In genomic region chr11:96894587-96894986, GRCh38 we compare ENCODE assay signal across 18 cellular contexts.
DNase-seq lines count a peak whose midpoint lies in the region; ATAC-seq, FAIRE-seq and TF ChIP-seq lines count a peak whose summit lies in the region.
"Had no signal": no experiment of that assay in that cellular context is flagged by ENCODE, and none has a peak within 500 bp of the region (broad histone marks: within the 10 kb centered on the region; RNA-seq: fewer than 3 reads in every experiment).

No MANE protein-coding gene starts in this region.

- no peak overlapping the region for H2AK5ac ChIP-seq in H9 (ENCODE audit: insufficient read length, low read length)

- H3K4me3 ChIP-seq in HUES64 (ENCODE audit: low read length) (no peak overlapping the region), K562 (no peak overlapping the region)

- intact Hi-C loops in K562 (cut with micrococcal nuclease), result no loop called here

- H3K56ac ChIP-seq in H9 (ENCODE audit: insufficient read length, low read depth, low read length), result no peak overlapping the region

- H4K5ac ChIP-seq in H9 (ENCODE audit: insufficient read length, low read depth, low read length), result no peak overlapping the region

- H3K79me1 ChIP-seq in H9 (ENCODE audit: insufficient read depth, low read depth, low read length, poor library complexity, severe bottlenecking), result no peaks in the 10 kb centered on the region

- H2BK5ac ChIP-seq in H9 (ENCODE audit: insufficient read length, low read length), result no peak overlapping the region

- no peak for TF ChIP-seq EP300 in K562 (IDR thresholded peaks at IDR 0.05; ENCODE audit: low read length)

- H4K91ac ChIP-seq in H9 (ENCODE audit: insufficient read length, low read depth, low read length), result no peak overlapping the region

- WGBS in H9 (ENCODE audit: extremely low coverage, insufficient read length, low lambda C conversion rate), result no CpG with 5 or more reads among the region's 1 CpG
- no CpG with 5 or more reads among the region's 1 CpG for WGBS in HUES64
- 0% methylated on average over 1 of the region's 1 CpG for WGBS in K562 (ENCODE audit: insufficient coverage, low coverage, missing lambda C conversion rate)

- H2BK15ac ChIP-seq in H9 (ENCODE audit: low read depth, low read length), result no peak overlapping the region

- H2BK12ac ChIP-seq in H9 (ENCODE audit: insufficient read length, low read depth, low read length), result no peak overlapping the region

- peaks cover 9% of the 10 kb centered on the region in 2 experiments for H3K4me1 Mint-ChIP-seq in H9
- H3K4me1 Mint-ChIP-seq in mesothelial cell of epicardium, result peaks cover 9% of the 10 kb centered on the region
- no peaks in the 10 kb centered on the region for H3K4me1 Mint-ChIP-seq in type B pancreatic cell (ENCODE audit: unreplicated experiment)
- H3K4me1 Mint-ChIP-seq: B cell, IgD-negative memory B cell had no signal

- H3K9me3 Mint-ChIP-seq in H9 (no peaks in the 10 kb centered on the region), mesothelial cell of epicardium (peaks cover 12% of the 10 kb centered on the region), type B pancreatic cell (no peaks in the 10 kb centered on the region)

- no peaks in the 10 kb centered on the region for H3K9me1 ChIP-seq in K562 (ENCODE audit: control insufficient read depth, insufficient read depth, low read length)

- H2AFZ ChIP-seq in H9 (ENCODE audit: low read length) (no peak overlapping the region), K562 (ENCODE audit: low read depth, low read length) (no peak overlapping the region)

- POLR2A ChIA-PET in K562 (lab: Yijun Ruan, JAX), result no interaction called here

- H2BK20ac ChIP-seq in H9 (ENCODE audit: low read depth, low read length, poor library complexity, severe bottlenecking), result no peak overlapping the region

- H3K23me2 ChIP-seq in H9 (ENCODE audit: insufficient read length, low read depth, low read length, poor library complexity, severe bottlenecking), result no peaks in the 10 kb centered on the region

- TF ChIP-seq POLR2A in K562 (conservative IDR thresholded peaks at IDR 0.05), result no peak

- H3K27me3 ChIP-seq in H9 (ENCODE audit: insufficient read depth, low read length) (no peaks in the 10 kb centered on the region), HUES64 (ENCODE audit: insufficient read depth, low read length) (no peaks in the 10 kb centered on the region), K562 (ENCODE audit: control insufficient read depth in 2 of 2, insufficient read depth in 2 of 2, low read length in 2 of 2) (no peaks in the 10 kb centered on the region)

- no peak overlapping the region for H3K14ac ChIP-seq in H9 (ENCODE audit: insufficient read depth, low read length)

- TF ChIP-seq RAD21 in K562 (CRISPR knock-in tag; conservative IDR thresholded peaks at IDR 0.05 in 1 of 2, IDR thresholded peaks at IDR 0.05 in 1 of 2), result no peak

- no peaks in the 10 kb centered on the region for H3K4me1 ChIP-seq in H9 (ENCODE audit: insufficient read depth, low read length)
- H3K4me1 ChIP-seq in HUES64 (ENCODE audit: insufficient read depth, low read length), result peaks cover 12% of the 10 kb centered on the region
- H3K4me1 ChIP-seq in K562 (replicated peaks in 1 of 2; ENCODE audit: control insufficient read depth in 2 of 2, insufficient read depth in 2 of 2, low read length in 2 of 2), result no peaks in the 10 kb centered on the region

- H3K27ac ChIP-seq in H9 (ENCODE audit: insufficient read length, low read depth, low read length) (no peak overlapping the region), HUES64 (ENCODE audit: low read depth, low read length) (peak overlapping the region; percentile 79), K562 (ENCODE audit: extremely low read depth, low read depth, low read length) (no peak overlapping the region)
- H3K27ac ChIP-seq: HL-60 had no signal

- H3K4ac ChIP-seq in H9 (ENCODE audit: low read depth, low read length), result no peak overlapping the region

- 0 out of 7 replicates have a peak, but pooled peaks cover 0 to 2% (median 0%) of the 10 kb centered on the region in 3 experiments for H3K36me3 Mint-ChIP-seq in H9 (ENCODE audit: insufficient read depth in 1 of 3, low read depth in 3 of 3)
- no peaks in the 10 kb centered on the region for H3K36me3 Mint-ChIP-seq in mesothelial cell of epicardium
- no peaks in the 10 kb centered on the region for H3K36me3 Mint-ChIP-seq in type B pancreatic cell
- H3K36me3 Mint-ChIP-seq: IgD-negative memory B cell had no signal

- no peak overlapping the region for H3T11ph ChIP-seq in H9 (ENCODE audit: low read length)

- in situ Hi-C loops in K562 (cut with MboI), result no loop called here

- no peak for TF ChIP-seq CTCF in H9 (conservative IDR thresholded peaks at IDR 0.05)
- no peak for TF ChIP-seq CTCF in K562 (IDR thresholded peaks at IDR 0.05 in 2 of 3, conservative IDR thresholded peaks at IDR 0.05 in 1 of 3; ENCODE audit: insufficient read depth in 2 of 3, low read depth in 1 of 3, low read length in 3 of 3)
- no peak for TF ChIP-seq CTCF in mesothelial cell of epicardium (IDR thresholded peaks at IDR 0.05; ENCODE audit: unreplicated experiment)
- TF ChIP-seq CTCF in type B pancreatic cell (conservative IDR thresholded peaks at IDR 0.05), result no peak

- DNase-seq in H9 (no peak), K562 (ENCODE audit: extremely low read depth in 1 of 4, low spot score in 3 of 4) (no peak), mesothelial cell of epicardium (ENCODE audit: low spot score in 2 of 2, unreplicated experiment in 2 of 2) (no peak), type B pancreatic cell (ENCODE audit: extremely low spot score, unreplicated experiment) (no peak)
- DNase-seq: C1 segment of cervical spinal cord; CD4-positive, alpha-beta T cell; DMS79; EL had no signal

- no peak for ATAC-seq in K562
- no peak for ATAC-seq in GM21737 (IDR thresholded peaks at IDR 0.05; ENCODE audit: unreplicated experiment)
- no peak for ATAC-seq in HG03432 (IDR thresholded peaks at IDR 0.05; ENCODE audit: unreplicated experiment)
- ATAC-seq: HCT116 had no signal

- H3K4me3 Mint-ChIP-seq in H9 (no peak overlapping the region), mesothelial cell of epicardium (no peak overlapping the region), type B pancreatic cell (no peak overlapping the region)
- H3K4me3 Mint-ChIP-seq: B cell; CD4-positive, alpha-beta T cell; IgD-negative memory B cell had no signal

- no peak overlapping the region for H3K18ac ChIP-seq in H9 (ENCODE audit: insufficient read length, low read depth, low read length)

- no peak overlapping the region for H3K4me2 ChIP-seq in H9 (ENCODE audit: insufficient read depth, insufficient read length, low read length)
- H3K4me2 ChIP-seq in K562 (ENCODE audit: insufficient read depth, low read length), result no peak overlapping the region

- H3K27me3 Mint-ChIP-seq in H9 (ENCODE audit: low read depth) (no peaks in the 10 kb centered on the region), mesothelial cell of epicardium (ENCODE audit: low read depth) (no peaks in the 10 kb centered on the region), type B pancreatic cell (no peaks in the 10 kb centered on the region)
- H3K27me3 Mint-ChIP-seq: B cell; CD4-positive, alpha-beta T cell; IgD-negative memory B cell had no signal

- H3K79me2 ChIP-seq in H9 (ENCODE audit: insufficient read depth, low read length), result no peaks in the 10 kb centered on the region
- H3K79me2 ChIP-seq in K562 (ENCODE audit: control insufficient read depth, insufficient read depth, low read length), result no peaks in the 10 kb centered on the region

- H3K23ac ChIP-seq in H9 (ENCODE audit: insufficient read length, low read depth, low read length), result no peak overlapping the region

- FAIRE-seq in K562 (lab: Jason Lieb, UNC), result no peak
- FAIRE-seq: A204.1, G401.6, GM12891 had no signal

- H3K36me3 ChIP-seq in HUES64 (ENCODE audit: insufficient read depth, low read length), result no peaks in the 10 kb centered on the region
- no peaks in the 10 kb centered on the region for H3K36me3 ChIP-seq in K562 (ENCODE audit: control insufficient read depth, insufficient read depth, low read length)

- H3K9me3 ChIP-seq in H9 (ENCODE audit: control insufficient read depth, low read depth, low read length), result no peaks in the 10 kb centered on the region
- H3K9me3 ChIP-seq in HUES64 (ENCODE audit: insufficient read depth, low read depth, low read length), result no peaks in the 10 kb centered on the region
- H3K9me3 ChIP-seq in K562 (replicated peaks; ENCODE audit: control insufficient read depth, insufficient read depth, low read depth, low read length), result no peaks in the 10 kb centered on the region

- CTCF ChIA-PET in K562 (lab: Yijun Ruan, JAX; ENCODE audit: low intra/inter-chr PET ratio), result no interaction called here

- no peak overlapping the region for H2BK120ac ChIP-seq in H9 (ENCODE audit: low read depth, low read length, poor library complexity, severe bottlenecking)

- no peak overlapping the region for H3K9ac ChIP-seq in H9 (ENCODE audit: extremely low read depth, insufficient read length, low read length)
- H3K9ac ChIP-seq in HUES64 (ENCODE audit: low read depth, low read length), result peak overlapping the region; percentile 15; the same call in 1 of the 2 replicates
- H3K9ac ChIP-seq in K562 (ENCODE audit: insufficient read depth in 1 of 2, low read depth in 2 of 2, low read length in 2 of 2), result no peak overlapping the region

- no TSS peak for BruUV-seq in K562 (replicated peaks; lab: Mats Ljungman, UMichigan)

- peak overlapping the region; percentile 37 to 75 (median 58); a peak in 5 of 7 replicates for H3K27ac Mint-ChIP-seq in H9
- H3K27ac Mint-ChIP-seq in mesothelial cell of epicardium, result peak overlapping the region; percentile 24
- no peak overlapping the region for H3K27ac Mint-ChIP-seq in type B pancreatic cell
- H3K27ac Mint-ChIP-seq: B cell; CD4-positive, alpha-beta T cell; IgD-negative memory B cell had no signal

- H4K20me1 ChIP-seq in H9 (ENCODE audit: control insufficient read depth, insufficient read depth, insufficient read length) (no peaks in the 10 kb centered on the region), K562 (replicated peaks; ENCODE audit: control insufficient read depth, insufficient read depth, low read length) (no peaks in the 10 kb centered on the region)

- H4K8ac ChIP-seq in H9 (replicated peaks; ENCODE audit: insufficient read length, low read depth, low read length), result no peak overlapping the region

TF ChIP-seq in K562, 482 proteins besides CTCF, POLR2A, EP300 and RAD21:
- TF ChIP-seq GATA2 (CRISPR knock-in tag; IDR thresholded peaks at IDR 0.05), result no peak
- peak; percentile 74 for TF ChIP-seq MEF2D (tag; conservative IDR thresholded peaks at IDR 0.05; ENCODE audit: low read depth)
- TF ChIP-seq SAFB (IDR thresholded peaks at IDR 0.05; ENCODE audit: borderline replicate concordance, low read depth, low read length), result no peak
TF ChIP-seq in K562: peak in this region for 1.
